ENCODE assay signal across 7 cellular contexts in the genomic region with DNA sequence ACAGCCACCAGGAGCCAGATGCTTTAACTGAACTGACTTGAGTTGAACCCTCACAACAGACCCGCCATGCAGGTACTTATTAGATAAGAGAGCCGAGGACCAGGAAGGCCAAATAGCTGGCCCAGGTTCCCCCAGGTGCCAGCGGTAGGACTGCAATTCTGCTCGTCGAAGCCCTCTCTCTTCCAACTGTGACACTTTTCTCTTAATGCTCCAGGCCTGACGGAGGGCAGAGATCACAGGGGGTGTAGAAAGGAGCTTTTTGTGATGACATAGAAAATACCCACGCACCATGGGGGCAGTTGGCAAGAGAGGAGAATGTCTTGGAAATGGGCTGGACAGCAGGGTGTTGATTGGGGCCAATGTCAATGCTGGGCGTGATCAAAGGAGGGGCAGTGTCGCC.
"Had no signal": no experiment of that assay in that cellular context is flagged by ENCODE, and none has a peak within 500 bp of the region (broad histone marks: within the 10 kb centered on the region; RNA-seq: fewer than 3 reads in every experiment).

No MANE protein-coding gene starts in this region.

- H3K27ac Mint-ChIP-seq: GM23338, H9, HFFc6, IgD-negative memory B cell had no signal

- ATAC-seq: GM23338, HepG2 had no signal

- H3K4me1 Mint-ChIP-seq: GM23338, IgD-negative memory B cell had no signal

- H3K9me3 Mint-ChIP-seq: GM23338, H9, HFFc6 had no signal

- H3K4me3 Mint-ChIP-seq: GM23338, H9, HFFc6 had no signal

- H3K4me2 ChIP-seq: GM23338 had no signal

- DNase-seq: H9, HCEC 1CT, HFFc6 had no signal

- H3K4me3 ChIP-seq: GM23338 had no signal

- H3K27ac ChIP-seq: HL-60 had no signal

- H2AFZ ChIP-seq: GM23338 had no signal
